In genomic region chr7:156402255-156402654, GRCh38 we compare ENCODE assay signal across 1 cellular context.
TF ChIP-seq lines count a peak whose summit lies in the region.

No MANE protein-coding gene starts in this region.

TF ChIP-seq in K562, 482 proteins besides CTCF, POLR2A, EP300 and RAD21 (continued from another document and continues in another):
- TF ChIP-seq, protein P1, sequence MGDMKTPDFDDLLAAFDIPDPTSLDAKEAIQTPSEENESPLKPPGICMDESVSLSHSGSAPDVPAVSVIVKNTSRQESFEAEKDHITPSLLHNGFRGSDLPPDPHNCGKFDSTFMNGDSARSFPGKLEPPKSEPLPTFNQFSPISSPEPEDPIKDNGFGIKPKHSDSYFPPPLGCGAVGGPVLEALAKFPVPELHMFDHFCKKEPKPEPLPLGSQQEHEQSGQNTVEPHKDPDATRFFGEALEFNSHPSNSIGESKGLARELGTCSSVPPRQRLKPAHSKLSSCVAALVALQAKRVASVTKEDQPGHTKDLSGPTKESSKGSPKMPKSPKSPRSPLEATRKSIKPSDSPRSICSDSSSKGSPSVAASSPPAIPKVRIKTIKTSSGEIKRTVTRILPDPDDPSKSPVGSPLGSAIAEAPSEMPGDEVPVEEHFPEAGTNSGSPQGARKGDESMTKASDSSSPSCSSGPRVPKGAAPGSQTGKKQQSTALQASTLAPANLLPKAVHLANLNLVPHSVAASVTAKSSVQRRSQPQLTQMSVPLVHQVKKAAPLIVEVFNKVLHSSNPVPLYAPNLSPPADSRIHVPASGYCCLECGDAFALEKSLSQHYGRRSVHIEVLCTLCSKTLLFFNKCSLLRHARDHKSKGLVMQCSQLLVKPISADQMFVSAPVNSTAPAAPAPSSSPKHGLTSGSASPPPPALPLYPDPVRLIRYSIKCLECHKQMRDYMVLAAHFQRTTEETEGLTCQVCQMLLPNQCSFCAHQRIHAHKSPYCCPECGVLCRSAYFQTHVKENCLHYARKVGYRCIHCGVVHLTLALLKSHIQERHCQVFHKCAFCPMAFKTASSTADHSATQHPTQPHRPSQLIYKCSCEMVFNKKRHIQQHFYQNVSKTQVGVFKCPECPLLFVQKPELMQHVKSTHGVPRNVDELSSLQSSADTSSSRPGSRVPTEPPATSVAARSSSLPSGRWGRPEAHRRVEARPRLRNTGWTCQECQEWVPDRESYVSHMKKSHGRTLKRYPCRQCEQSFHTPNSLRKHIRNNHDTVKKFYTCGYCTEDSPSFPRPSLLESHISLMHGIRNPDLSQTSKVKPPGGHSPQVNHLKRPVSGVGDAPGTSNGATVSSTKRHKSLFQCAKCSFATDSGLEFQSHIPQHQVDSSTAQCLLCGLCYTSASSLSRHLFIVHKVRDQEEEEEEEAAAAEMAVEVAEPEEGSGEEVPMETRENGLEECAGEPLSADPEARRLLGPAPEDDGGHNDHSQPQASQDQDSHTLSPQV (IDR thresholded peaks at IDR 0.05) = peak; percentile 71
- TF ChIP-seq COPS2 (conservative IDR thresholded peaks at IDR 0.05) = no peak
- no peak for TF ChIP-seq CBX5 (IDR thresholded peaks at IDR 0.05; ENCODE audit: borderline replicate concordance, low read depth)
- no peak for TF ChIP-seq FOXJ2 (tag; IDR thresholded peaks at IDR 0.05)
- no peak for TF ChIP-seq ARNT (IDR thresholded peaks at IDR 0.05)
- peak; percentile 85 to 97 (median 90) for TF ChIP-seq YY1 (IDR thresholded peaks at IDR 0.05; ENCODE audit: borderline replicate concordance in 1 of 3, control insufficient read depth in 1 of 3, extremely low read depth in 1 of 3, insufficient read depth in 3 of 3, insufficient read length in 1 of 3, insufficient replicate concordance in 2 of 3, low read depth in 1 of 3, low read length in 2 of 3)
- TF ChIP-seq TEAD2 (tag; IDR thresholded peaks at IDR 0.05) = no peak
- no peak for TF ChIP-seq BDP1 (IDR thresholded peaks at IDR 0.05; ENCODE audit: insufficient read depth, insufficient read length)
- no peak for TF ChIP-seq FOXM1 (IDR thresholded peaks at IDR 0.05; ENCODE audit: low read depth)
- no peak for TF ChIP-seq FOXM1 (CRISPR knock-in tag; IDR thresholded peaks at IDR 0.05; ENCODE audit: low read depth)
- TF ChIP-seq PCBP1 (IDR thresholded peaks at IDR 0.05; ENCODE audit: low read depth, low read length, poor library complexity, severe bottlenecking) = no peak
- peak; percentile 89 for TF ChIP-seq ZNF76 (CRISPR knock-in tag; IDR thresholded peaks at IDR 0.05; ENCODE audit: borderline replicate concordance)
- TF ChIP-seq ZNF316 (IDR thresholded peaks at IDR 0.05) = no peak
- TF ChIP-seq, protein P2, sequence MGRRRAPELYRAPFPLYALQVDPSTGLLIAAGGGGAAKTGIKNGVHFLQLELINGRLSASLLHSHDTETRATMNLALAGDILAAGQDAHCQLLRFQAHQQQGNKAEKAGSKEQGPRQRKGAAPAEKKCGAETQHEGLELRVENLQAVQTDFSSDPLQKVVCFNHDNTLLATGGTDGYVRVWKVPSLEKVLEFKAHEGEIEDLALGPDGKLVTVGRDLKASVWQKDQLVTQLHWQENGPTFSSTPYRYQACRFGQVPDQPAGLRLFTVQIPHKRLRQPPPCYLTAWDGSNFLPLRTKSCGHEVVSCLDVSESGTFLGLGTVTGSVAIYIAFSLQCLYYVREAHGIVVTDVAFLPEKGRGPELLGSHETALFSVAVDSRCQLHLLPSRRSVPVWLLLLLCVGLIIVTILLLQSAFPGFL (CRISPR knock-in tag; IDR thresholded peaks at IDR 0.05) = no peak
- TF ChIP-seq, protein P3, sequence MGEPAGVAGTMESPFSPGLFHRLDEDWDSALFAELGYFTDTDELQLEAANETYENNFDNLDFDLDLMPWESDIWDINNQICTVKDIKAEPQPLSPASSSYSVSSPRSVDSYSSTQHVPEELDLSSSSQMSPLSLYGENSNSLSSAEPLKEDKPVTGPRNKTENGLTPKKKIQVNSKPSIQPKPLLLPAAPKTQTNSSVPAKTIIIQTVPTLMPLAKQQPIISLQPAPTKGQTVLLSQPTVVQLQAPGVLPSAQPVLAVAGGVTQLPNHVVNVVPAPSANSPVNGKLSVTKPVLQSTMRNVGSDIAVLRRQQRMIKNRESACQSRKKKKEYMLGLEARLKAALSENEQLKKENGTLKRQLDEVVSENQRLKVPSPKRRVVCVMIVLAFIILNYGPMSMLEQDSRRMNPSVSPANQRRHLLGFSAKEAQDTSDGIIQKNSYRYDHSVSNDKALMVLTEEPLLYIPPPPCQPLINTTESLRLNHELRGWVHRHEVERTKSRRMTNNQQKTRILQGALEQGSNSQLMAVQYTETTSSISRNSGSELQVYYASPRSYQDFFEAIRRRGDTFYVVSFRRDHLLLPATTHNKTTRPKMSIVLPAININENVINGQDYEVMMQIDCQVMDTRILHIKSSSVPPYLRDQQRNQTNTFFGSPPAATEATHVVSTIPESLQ (CRISPR knock-in tag; IDR thresholded peaks at IDR 0.05) = no peak
- no peak for TF ChIP-seq CBX8 (IDR thresholded peaks at IDR 0.05; ENCODE audit: borderline replicate concordance, extremely low read depth, low read depth, low read length, poor library complexity, severe bottlenecking)
- TF ChIP-seq POLR2AphosphoS5 (IDR thresholded peaks at IDR 0.05; ENCODE audit: control insufficient read depth, insufficient read depth, low read depth, low read length) = peak; percentile 55; the same call in 1 of the 2 replicates
- TF ChIP-seq EHMT2 (IDR thresholded peaks at IDR 0.05) = peak; percentile 73; the same call in 1 of the 2 replicates
- no peak for TF ChIP-seq TOE1 (IDR thresholded peaks at IDR 0.05; ENCODE audit: borderline replicate concordance)
- no peak for TF ChIP-seq TOE1 (CRISPR knock-in tag; IDR thresholded peaks at IDR 0.05; ENCODE audit: borderline replicate concordance, low read depth)
- TF ChIP-seq ZNF280A (IDR thresholded peaks at IDR 0.05; ENCODE audit: low read depth, partially characterized antibody) = no peak
- TF ChIP-seq SMARCB1 (IDR thresholded peaks at IDR 0.05; ENCODE audit: insufficient read length, low read depth) = no peak
- peak; percentile 65; the same call in 1 of the 2 replicates for TF ChIP-seq ZNF143 (CRISPR knock-in tag; IDR thresholded peaks at IDR 0.05)
- no peak for TF ChIP-seq KDM5B (IDR thresholded peaks at IDR 0.05; ENCODE audit: insufficient replicate concordance, low read depth, low read length)
- no peak for TF ChIP-seq SRSF3 (IDR thresholded peaks at IDR 0.05; ENCODE audit: insufficient read depth, low read length)
- no peak for TF ChIP-seq IRF2 (CRISPR knock-in tag; IDR thresholded peaks at IDR 0.05)
- TF ChIP-seq MCM3 (IDR thresholded peaks at IDR 0.05) = no peak
- peak in 1 of 2 experiments; percentile 58; a peak in 1 of 4 replicates for TF ChIP-seq TEAD1 (CRISPR knock-in tag; IDR thresholded peaks at IDR 0.05)
- no peak for TF ChIP-seq ESRRB (CRISPR knock-in tag; IDR thresholded peaks at IDR 0.05; ENCODE audit: borderline replicate concordance)
- TF ChIP-seq, protein P4, sequence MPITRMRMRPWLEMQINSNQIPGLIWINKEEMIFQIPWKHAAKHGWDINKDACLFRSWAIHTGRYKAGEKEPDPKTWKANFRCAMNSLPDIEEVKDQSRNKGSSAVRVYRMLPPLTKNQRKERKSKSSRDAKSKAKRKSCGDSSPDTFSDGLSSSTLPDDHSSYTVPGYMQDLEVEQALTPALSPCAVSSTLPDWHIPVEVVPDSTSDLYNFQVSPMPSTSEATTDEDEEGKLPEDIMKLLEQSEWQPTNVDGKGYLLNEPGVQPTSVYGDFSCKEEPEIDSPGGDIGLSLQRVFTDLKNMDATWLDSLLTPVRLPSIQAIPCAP (CRISPR knock-in tag; IDR thresholded peaks at IDR 0.05; ENCODE audit: borderline replicate concordance) = no peak
- no peak for TF ChIP-seq HMG20A (CRISPR knock-in tag; conservative IDR thresholded peaks at IDR 0.05)
- TF ChIP-seq, protein P5, sequence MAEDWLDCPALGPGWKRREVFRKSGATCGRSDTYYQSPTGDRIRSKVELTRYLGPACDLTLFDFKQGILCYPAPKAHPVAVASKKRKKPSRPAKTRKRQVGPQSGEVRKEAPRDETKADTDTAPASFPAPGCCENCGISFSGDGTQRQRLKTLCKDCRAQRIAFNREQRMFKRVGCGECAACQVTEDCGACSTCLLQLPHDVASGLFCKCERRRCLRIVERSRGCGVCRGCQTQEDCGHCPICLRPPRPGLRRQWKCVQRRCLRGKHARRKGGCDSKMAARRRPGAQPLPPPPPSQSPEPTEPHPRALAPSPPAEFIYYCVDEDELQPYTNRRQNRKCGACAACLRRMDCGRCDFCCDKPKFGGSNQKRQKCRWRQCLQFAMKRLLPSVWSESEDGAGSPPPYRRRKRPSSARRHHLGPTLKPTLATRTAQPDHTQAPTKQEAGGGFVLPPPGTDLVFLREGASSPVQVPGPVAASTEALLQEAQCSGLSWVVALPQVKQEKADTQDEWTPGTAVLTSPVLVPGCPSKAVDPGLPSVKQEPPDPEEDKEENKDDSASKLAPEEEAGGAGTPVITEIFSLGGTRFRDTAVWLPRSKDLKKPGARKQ (CRISPR knock-in tag; IDR thresholded peaks at IDR 0.05) = no peak
- no peak for TF ChIP-seq CHD4 (IDR thresholded peaks at IDR 0.05; ENCODE audit: insufficient read depth, insufficient replicate concordance, low read depth, low read length, poor library complexity, severe bottlenecking)
- TF ChIP-seq ELF1 (tag; IDR thresholded peaks at IDR 0.05) = peak; percentile 24; the same call in 1 of the 2 replicates
- peak; percentile 95 for TF ChIP-seq KLF1 (tag; IDR thresholded peaks at IDR 0.05)
- no peak for TF ChIP-seq KHSRP (IDR thresholded peaks at IDR 0.05)
- no peak for TF ChIP-seq ZNF12 (CRISPR knock-in tag; IDR thresholded peaks at IDR 0.05)
- peak; percentile 42; the same call in 1 of the 2 replicates for TF ChIP-seq ZNF197 (CRISPR knock-in tag; IDR thresholded peaks at IDR 0.05; ENCODE audit: low read depth)
- no peak for TF ChIP-seq SNAPC5 (CRISPR knock-in tag; IDR thresholded peaks at IDR 0.05)
- TF ChIP-seq, protein P6, sequence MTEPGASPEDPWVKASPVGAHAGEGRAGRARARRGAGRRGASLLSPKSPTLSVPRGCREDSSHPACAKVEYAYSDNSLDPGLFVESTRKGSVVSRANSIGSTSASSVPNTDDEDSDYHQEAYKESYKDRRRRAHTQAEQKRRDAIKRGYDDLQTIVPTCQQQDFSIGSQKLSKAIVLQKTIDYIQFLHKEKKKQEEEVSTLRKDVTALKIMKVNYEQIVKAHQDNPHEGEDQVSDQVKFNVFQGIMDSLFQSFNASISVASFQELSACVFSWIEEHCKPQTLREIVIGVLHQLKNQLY (CRISPR knock-in tag; conservative IDR thresholded peaks at IDR 0.05) = no peak
- no peak for TF ChIP-seq RFX5 (IDR thresholded peaks at IDR 0.05; ENCODE audit: low read depth, low read length)
- TF ChIP-seq IFI16 (CRISPR knock-in tag; IDR thresholded peaks at IDR 0.05) = no peak
- TF ChIP-seq FIP1L1 (IDR thresholded peaks at IDR 0.05; ENCODE audit: low read depth, low read length, poor library complexity, severe bottlenecking) = no peak
- TF ChIP-seq HDAC6 (IDR thresholded peaks at IDR 0.05; ENCODE audit: low read depth, low read length) = no peak
